Comparison of ENCODE assay signal across 7 cellular contexts in genomic region chr13:24274452-24274971, GRCh38. TPM values are rescaled to one million over a fixed set of nuclear protein-coding genes. Genes with fewer than 3 reads are reported as not detected.
DNase-seq lines count a peak whose midpoint lies in the region; ATAC-seq lines count a peak whose summit lies in the region.

No MANE protein-coding gene starts in this region.

- H3K27me3 Mint-ChIP-seq in immature natural killer cell (ENCODE audit: low read depth in 3 of 3): peaks cover 27 to 41% (median 28%) of the 10 kb centered on the region in 3 donors

- peak overlapping the region; percentile 94 to 99 (median 98) for H3K27ac Mint-ChIP-seq in immature natural killer cell

- H3K4me1 Mint-ChIP-seq in immature natural killer cell: peaks cover 96 to 100% of the 10 kb centered on the region in 2 donors

- DNase-seq in activated T-cell treated with anti-CD3 and anti-CD28 coated beads for 4 hours: peak; percentile 52
- peak; percentile 73 to 76 (median 73) for DNase-seq in immature natural killer cell
- DNase-seq in stimulated activated CD8-positive, alpha-beta memory T cell treated with anti-CD3 and anti-CD28 coated beads, Interleukin-7, amount 100 ng/mL, for 1 hour (ENCODE audit: low read depth in 2 of 2): peak; percentile 36 to 40
- no peak for DNase-seq in SKM-1 (lab: John Stamatoyannopoulos, UW; ENCODE audit: unreplicated experiment)
- no peak for DNase-seq in inferior parietal cortex (ENCODE audit: extremely low spot score)

- ATAC-seq in GM19455 (IDR thresholded peaks at IDR 0.05; ENCODE audit: unreplicated experiment) (peak; percentile 60), HG03439 (IDR thresholded peaks at IDR 0.05; ENCODE audit: unreplicated experiment) (peak; percentile 58)

- H3K4me3 Mint-ChIP-seq in immature natural killer cell: peak overlapping the region; percentile 60 to 95 (median 91)

- H3K9me3 Mint-ChIP-seq in immature natural killer cell: peaks cover 0 to 6% (median 1%) of the 10 kb centered on the region in 6 donors

- H3K36me3 Mint-ChIP-seq in immature natural killer cell: peaks cover 3 to 8% (median 4%) of the 10 kb centered on the region in 3 donors

RNA-seq across cellular contexts. Expression of gene C1QTNF9, which starts 34.9 kb away (rescaled TPM):
- polyA plus RNA-seq in immature natural killer cell: not detected

Comparison
In these comparisons a context has a peak if more than half of its experiments do, and no peak if none do; other contexts are left out.
1. DNase-seq: peak in activated T-cell treated with anti-CD3 and anti-CD28 coated beads for 4 hours (single experiment), immature natural killer cell (3 of 3) and stimulated activated CD8-positive, alpha-beta memory T cell treated with anti-CD3 and anti-CD28 coated beads, Interleukin-7, amount 100 ng/mL, for 1 hour (2 of 2); none in SKM-1 (single experiment) and inferior parietal cortex (single experiment).